ENCODE assay signal across 8 cellular contexts in the genomic region with DNA sequence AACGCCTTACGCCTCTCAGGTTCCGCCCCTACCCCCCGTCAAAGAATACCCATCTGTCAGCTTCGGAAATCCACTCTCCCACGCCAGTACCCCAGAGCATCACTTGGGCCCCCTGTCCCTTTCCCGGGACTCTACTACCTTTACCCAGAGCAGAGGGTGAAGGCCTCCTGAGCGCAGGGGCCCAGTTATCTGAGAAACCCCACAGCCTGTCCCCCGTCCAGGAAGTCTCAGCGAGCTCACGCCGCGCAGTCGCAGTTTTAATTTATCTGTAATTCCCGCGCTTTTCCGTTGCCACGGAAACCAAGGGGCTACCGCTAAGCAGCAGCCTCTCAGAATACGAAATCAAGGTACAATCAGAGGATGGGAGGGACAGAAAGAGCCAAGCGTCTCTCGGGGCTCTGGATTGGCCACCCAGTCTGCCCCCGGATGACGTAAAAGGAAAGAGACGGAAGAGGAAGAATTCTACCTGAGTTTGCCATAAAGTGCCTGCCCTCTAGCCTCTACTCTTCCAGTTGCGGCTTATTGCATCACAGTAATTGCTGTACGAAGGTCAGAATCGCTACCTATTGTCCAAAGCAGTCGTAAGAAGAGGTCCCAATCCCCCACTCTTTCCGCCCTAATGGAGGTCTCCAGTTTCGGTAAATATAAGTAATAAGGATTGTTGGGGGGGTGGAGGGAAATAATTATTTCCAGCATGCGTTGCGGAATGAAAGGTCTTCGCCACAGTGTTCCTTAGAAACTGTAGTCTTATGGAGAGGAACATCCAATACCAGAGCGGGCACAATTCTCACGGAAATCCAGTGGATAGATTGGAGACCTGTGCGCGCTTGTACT. TPM values are rescaled to one million over a fixed set of nuclear protein-coding genes. Genes with fewer than 3 reads are reported as not detected.
DNase-seq lines count a peak whose midpoint lies in the region; ATAC-seq and TF ChIP-seq lines count a peak whose summit lies in the region.

TSS of gene BRCA1 (minus strand) at position 232 of the 834 bp plus-strand sequence. CDS start 1,268 bp downstream, outside the sequence.

- TF ChIP-seq EP300 in Ishikawa (IDR thresholded peaks at IDR 0.05; ENCODE audit: borderline replicate concordance): no peak

- no TSS peak for BruUV-seq in PC-3 (replicated peaks; lab: Mats Ljungman, UMichigan)

- POLR2A ChIA-PET in PC-3 (lab: Charles Lee; ENCODE audit: unreplicated experiment): interaction anchor here (0.8 kb wide), 1 partner anchor 44 kb away, joined by 3 read pairs; no protein-coding TSS in a partner anchor

- DNase-seq in DMS114 treated with DMSO at 0.1 percent for 48 hours (lab: John Stamatoyannopoulos, UW; ENCODE audit: unreplicated experiment): peak; percentile 99
- DNase-seq in PC-3: peak; percentile 98
- peak; percentile 88 for DNase-seq in activated T-cell treated with anti-CD3 and anti-CD28 coated beads for 48 hours (ENCODE audit: low read depth)
- DNase-seq in erythroblast (lab: John Stamatoyannopoulos, UW): peak; percentile 99 to 100
- DNase-seq in stimulated activated CD8-positive, alpha-beta memory T cell treated with anti-CD3 and anti-CD28 coated beads, Interleukin-4, amount 100 ng/mL, for 48 hours: peak; percentile 96

- H3K27me3 ChIP-seq in PC-3 (ENCODE audit: low read length) (no peaks in the 10 kb centered on the region), mucosa of rectum (ENCODE audit: control insufficient read depth in 2 of 2, insufficient read depth in 2 of 2, low read length in 2 of 2) (no peaks in the 10 kb centered on the region)

- TF ChIP-seq POLR2A in erythroblast (IDR thresholded peaks at IDR 0.05; ENCODE audit: low read length): peak; percentile 94

- TF ChIP-seq RAD21 in Ishikawa (IDR thresholded peaks at IDR 0.05; ENCODE audit: low read depth): peak; percentile 1; the same call in 1 of the 2 replicates

- H2AFZ ChIP-seq in PC-3 (ENCODE audit: low read length): peak within 1 kb of the TSS; percentile 83

- H3K79me2 ChIP-seq in PC-3 (ENCODE audit: low read length): peaks cover 57% of the 10 kb centered on the region

- ATAC-seq in GM21576 (IDR thresholded peaks at IDR 0.05; ENCODE audit: unreplicated experiment) (peak; percentile 97), PC-3 (peak; percentile 98)

- H3K36me3 ChIP-seq in PC-3 (ENCODE audit: low read depth, low read length): no peaks in the 10 kb centered on the region
- peaks cover 2 to 6% of the 10 kb centered on the region in 2 donors for H3K36me3 ChIP-seq in mucosa of rectum (ENCODE audit: control insufficient read depth in 2 of 2, insufficient read depth in 2 of 2, low read length in 2 of 2)

- intact Hi-C loops in PC-3 (cut with micrococcal nuclease): loop anchor here (1.0 to 5.0 kb wide), 2 partner anchors 45 to 103 kb away; partner anchors contain the start of gene VAT1

- no peaks in the 10 kb centered on the region for H3F3A ChIP-seq in PC-3 (ENCODE audit: low read length, unreplicated experiment)

- H3K4me3 ChIP-seq in PC-3 (ENCODE audit: low read length) (peak within 1 kb of the TSS; percentile 83), mucosa of rectum (ENCODE audit: low read length in 2 of 2) (peak within 1 kb of the TSS; percentile 73 to 89)

- no peak for TF ChIP-seq CTCF in PC-3 (conservative IDR thresholded peaks at IDR 0.05; ENCODE audit: low read depth, low read length)

- no peaks in the 10 kb centered on the region for H4K20me1 ChIP-seq in PC-3 (ENCODE audit: low read length)

- no peaks in the 10 kb centered on the region for H3K9me3 ChIP-seq in PC-3 (ENCODE audit: low read length)
- H3K9me3 ChIP-seq in mucosa of rectum (ENCODE audit: control insufficient read depth in 2 of 2, low read length in 2 of 2): no peaks in the 10 kb centered on the region

- peak within 1 kb of the TSS; percentile 93 for H3K4me2 ChIP-seq in PC-3 (ENCODE audit: low read length)

- H3K9ac ChIP-seq in PC-3 (ENCODE audit: low read length): peak within 1 kb of the TSS; percentile 94
- H3K9ac ChIP-seq in mucosa of rectum (ENCODE audit: low read depth in 1 of 2, low read length in 2 of 2): peak within 1 kb of the TSS; percentile 84

- H3K4me1 ChIP-seq in PC-3 (ENCODE audit: insufficient read depth, low read length) (no peaks in the 10 kb centered on the region; the same call in 1 of the 2 replicates), mucosa of rectum (ENCODE audit: control insufficient read depth in 2 of 2, insufficient read depth in 2 of 2, low read length in 2 of 2) (peaks cover 7 to 8% of the 10 kb centered on the region in 2 donors)

- no peaks in the 10 kb centered on the region for H3K9me2 ChIP-seq in PC-3 (replicated peaks; ENCODE audit: low read length)

- peak within 1 kb of the TSS; percentile 71 for H3K27ac ChIP-seq in PC-3 (ENCODE audit: low read length)
- peak within 1 kb of the TSS; percentile 88 to 90 for H3K27ac ChIP-seq in mucosa of rectum (ENCODE audit: low read depth in 2 of 2, low read length in 2 of 2)

- CTCF ChIA-PET in PC-3 (lab: Charles Lee): interaction anchor here (0.6 kb wide), 2 partner anchors 190 to 209 kb away, joined by 7 to 9 read pairs; no protein-coding TSS in a partner anchor

TF ChIP-seq in Ishikawa, 13 proteins besides CTCF, POLR2A, EP300 and RAD21:
- TF ChIP-seq NFIC (IDR thresholded peaks at IDR 0.05): 0 out of 2 replicates have a peak, but pooled peaks have one; percentile 18
- TF ChIP-seq YY1 (IDR thresholded peaks at IDR 0.05; ENCODE audit: low read depth): no peak
- TF ChIP-seq CREB1 (IDR thresholded peaks at IDR 0.05; ENCODE audit: low read depth): peak; percentile 96
- no peak for TF ChIP-seq TEAD4 (IDR thresholded peaks at IDR 0.05)
- no peak for TF ChIP-seq ZBTB7A (IDR thresholded peaks at IDR 0.05; ENCODE audit: low read depth)
- peak; percentile 38; the same call in 1 of the 2 replicates for TF ChIP-seq FOXM1 (IDR thresholded peaks at IDR 0.05; ENCODE audit: borderline replicate concordance, low read depth)
- TF ChIP-seq TAF1 (IDR thresholded peaks at IDR 0.05; ENCODE audit: low read depth): no peak; the same call in 1 of the 2 replicates
- peak; percentile 93 for TF ChIP-seq CEBPB (IDR thresholded peaks at IDR 0.05)
- no peak for TF ChIP-seq TCF12 (IDR thresholded peaks at IDR 0.05; ENCODE audit: low read depth)
- TF ChIP-seq, protein P1, sequence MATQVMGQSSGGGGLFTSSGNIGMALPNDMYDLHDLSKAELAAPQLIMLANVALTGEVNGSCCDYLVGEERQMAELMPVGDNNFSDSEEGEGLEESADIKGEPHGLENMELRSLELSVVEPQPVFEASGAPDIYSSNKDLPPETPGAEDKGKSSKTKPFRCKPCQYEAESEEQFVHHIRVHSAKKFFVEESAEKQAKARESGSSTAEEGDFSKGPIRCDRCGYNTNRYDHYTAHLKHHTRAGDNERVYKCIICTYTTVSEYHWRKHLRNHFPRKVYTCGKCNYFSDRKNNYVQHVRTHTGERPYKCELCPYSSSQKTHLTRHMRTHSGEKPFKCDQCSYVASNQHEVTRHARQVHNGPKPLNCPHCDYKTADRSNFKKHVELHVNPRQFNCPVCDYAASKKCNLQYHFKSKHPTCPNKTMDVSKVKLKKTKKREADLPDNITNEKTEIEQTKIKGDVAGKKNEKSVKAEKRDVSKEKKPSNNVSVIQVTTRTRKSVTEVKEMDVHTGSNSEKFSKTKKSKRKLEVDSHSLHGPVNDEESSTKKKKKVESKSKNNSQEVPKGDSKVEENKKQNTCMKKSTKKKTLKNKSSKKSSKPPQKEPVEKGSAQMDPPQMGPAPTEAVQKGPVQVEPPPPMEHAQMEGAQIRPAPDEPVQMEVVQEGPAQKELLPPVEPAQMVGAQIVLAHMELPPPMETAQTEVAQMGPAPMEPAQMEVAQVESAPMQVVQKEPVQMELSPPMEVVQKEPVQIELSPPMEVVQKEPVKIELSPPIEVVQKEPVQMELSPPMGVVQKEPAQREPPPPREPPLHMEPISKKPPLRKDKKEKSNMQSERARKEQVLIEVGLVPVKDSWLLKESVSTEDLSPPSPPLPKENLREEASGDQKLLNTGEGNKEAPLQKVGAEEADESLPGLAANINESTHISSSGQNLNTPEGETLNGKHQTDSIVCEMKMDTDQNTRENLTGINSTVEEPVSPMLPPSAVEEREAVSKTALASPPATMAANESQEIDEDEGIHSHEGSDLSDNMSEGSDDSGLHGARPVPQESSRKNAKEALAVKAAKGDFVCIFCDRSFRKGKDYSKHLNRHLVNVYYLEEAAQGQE (IDR thresholded peaks at IDR 0.05; ENCODE audit: low read depth): no peak
- TF ChIP-seq EGR1 (IDR thresholded peaks at IDR 0.05): peak; percentile 81
- TF ChIP-seq, protein P2, sequence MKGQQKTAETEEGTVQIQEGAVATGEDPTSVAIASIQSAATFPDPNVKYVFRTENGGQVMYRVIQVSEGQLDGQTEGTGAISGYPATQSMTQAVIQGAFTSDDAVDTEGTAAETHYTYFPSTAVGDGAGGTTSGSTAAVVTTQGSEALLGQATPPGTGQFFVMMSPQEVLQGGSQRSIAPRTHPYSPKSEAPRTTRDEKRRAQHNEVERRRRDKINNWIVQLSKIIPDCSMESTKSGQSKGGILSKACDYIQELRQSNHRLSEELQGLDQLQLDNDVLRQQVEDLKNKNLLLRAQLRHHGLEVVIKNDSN (IDR thresholded peaks at IDR 0.05): peak; percentile 5; the same call in 1 of the 2 replicates
- TF ChIP-seq, protein P3, sequence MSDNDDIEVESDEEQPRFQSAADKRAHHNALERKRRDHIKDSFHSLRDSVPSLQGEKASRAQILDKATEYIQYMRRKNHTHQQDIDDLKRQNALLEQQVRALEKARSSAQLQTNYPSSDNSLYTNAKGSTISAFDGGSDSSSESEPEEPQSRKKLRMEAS (IDR thresholded peaks at IDR 0.05): peak; percentile 88

RNA-seq across cellular contexts. Expression of gene BRCA1, which starts in this region (rescaled TPM):
- 31.8 and 36.3 TPM in 2 replicates for total RNA-seq in PC-3 (2014; rRNA removed)

Comparison
In these comparisons a context has a peak if more than half of its experiments do, and no peak if none do; other contexts are left out.
1. Peak in every context shown above with its lines: DNase-seq, ATAC-seq, H3K4me3 ChIP-seq and H3K27ac ChIP-seq.